10 cellular contexts compared by ENCODE assay signal in genomic region chr10:89350911-89351315, GRCh38. TPM values are rescaled to one million over a fixed set of nuclear protein-coding genes. Genes with fewer than 3 reads are reported as not detected.
DNase-seq lines count a peak whose midpoint lies in the region; ATAC-seq and TF ChIP-seq lines count a peak whose summit lies in the region.
"Not testable (repeated sequence)": the region's sequence is repeated elsewhere in the genome, so short reads cannot be mapped to it uniquely, and the experiment has no call there.
"Had no signal": no experiment of that assay in that cellular context is flagged by ENCODE, and none has a peak within 500 bp of the region (broad histone marks: within the 10 kb centered on the region; RNA-seq: fewer than 3 reads in every experiment).

No MANE protein-coding gene starts in this region.

- TF ChIP-seq CTCF in CD14-positive monocyte (IDR thresholded peaks at IDR 0.05); esophagus squamous epithelium (IDR thresholded peaks at IDR 0.05): not testable (repeated sequence)

- H3K27ac Mint-ChIP-seq in CD14-positive monocyte: peak overlapping the region in 6 of 7 donors; percentile 13 to 77 (median 62)
- H3K27ac Mint-ChIP-seq in memory B cell: not testable (repeated sequence)

- H3K36me3 Mint-ChIP-seq in CD14-positive monocyte; activated T-cell treated with anti-CD3 and anti-CD28 coated beads, Interleukin-2, amount 50 U/mL, for 4 hours (ENCODE audit: insufficient read depth); memory B cell: not testable (repeated sequence)

- not testable (repeated sequence) for TF ChIP-seq EP300 in Ishikawa (IDR thresholded peaks at IDR 0.05; ENCODE audit: borderline replicate concordance)

- ATAC-seq in GM19397 (IDR thresholded peaks at IDR 0.05; ENCODE audit: unreplicated experiment): peak; percentile 40
- peak; percentile 29 for ATAC-seq in HG02798 (IDR thresholded peaks at IDR 0.05; ENCODE audit: poor library complexity, unreplicated experiment)
- ATAC-seq in activated T-cell treated with anti-CD3 and anti-CD28 coated beads, Interleukin-2, amount 50 U/mL, for 4 hours: peak; percentile 29 to 42
- peak; percentile 47 for ATAC-seq in memory B cell (ENCODE audit: low read depth)

- not testable (repeated sequence) for TF ChIP-seq RAD21 in Ishikawa (IDR thresholded peaks at IDR 0.05; ENCODE audit: low read depth)

- H3K36me3 ChIP-seq in esophagus squamous epithelium: not testable (repeated sequence)

- H3K9me3 Mint-ChIP-seq in CD14-positive monocyte; activated T-cell treated with anti-CD3 and anti-CD28 coated beads, Interleukin-2, amount 50 U/mL, for 4 hours; memory B cell: not testable (repeated sequence)

- H3K9me3 ChIP-seq in esophagus squamous epithelium: not testable (repeated sequence)

- H3K4me1 Mint-ChIP-seq in CD14-positive monocyte (peaks cover 62% of the 10 kb centered on the region), memory B cell (peaks cover 23% of the 10 kb centered on the region)
- H3K4me1 Mint-ChIP-seq in activated T-cell treated with anti-CD3 and anti-CD28 coated beads, Interleukin-2, amount 50 U/mL, for 4 hours (ENCODE audit: low read depth): peaks cover 35% of the 10 kb centered on the region

- peaks cover 12 to 50% (median 39%) of the 10 kb centered on the region in 3 donors for H3K4me1 ChIP-seq in esophagus squamous epithelium

- not testable (repeated sequence) for H3K27me3 Mint-ChIP-seq in CD14-positive monocyte (ENCODE audit: low read depth in 3 of 3); activated T-cell treated with anti-CD3 and anti-CD28 coated beads, Interleukin-2, amount 50 U/mL, for 4 hours (ENCODE audit: low read depth); memory B cell

- peak overlapping the region; percentile 24 to 63 for H3K4me3 Mint-ChIP-seq in CD14-positive monocyte
- not testable (repeated sequence) for H3K4me3 Mint-ChIP-seq in activated T-cell treated with anti-CD3 and anti-CD28 coated beads, Interleukin-2, amount 50 U/mL, for 4 hours
- peak overlapping the region; percentile 60 for H3K4me3 Mint-ChIP-seq in memory B cell

- TF ChIP-seq POLR2A in esophagus squamous epithelium (IDR thresholded peaks at IDR 0.05): not testable (repeated sequence)

- H3K27ac ChIP-seq in esophagus squamous epithelium (peak overlapping the region; percentile 20 to 83 (median 82)), skin epidermis (peak overlapping the region in 19 of 21 experiments; percentile 26 to 82 (median 68))

- not testable (repeated sequence) for H3K27me3 ChIP-seq in esophagus squamous epithelium

- WGBS in esophagus squamous epithelium, 2 donors: 12 to 16% methylated on average over 6 of the region's 6 CpGs

- intact Hi-C loops in CD14-positive monocyte (cut with micrococcal nuclease); esophagus squamous epithelium (cut with DNase I): not testable (repeated sequence)

- not testable (repeated sequence) for DNase-seq in CD14-positive monocyte (ENCODE audit: low spot score); activated T-cell treated with anti-CD3 and anti-CD28 coated beads, Interleukin-2, amount 50 U/mL, for 4 hours; esophagus squamous epithelium (lab: John Stamatoyannopoulos, UW); memory B cell (ENCODE audit: low spot score in 2 of 2)

- peak overlapping the region in 1 of 4 donors; percentile 2 for H3K4me3 ChIP-seq in esophagus squamous epithelium
- not testable (repeated sequence) for H3K4me3 ChIP-seq in skin epidermis

TF ChIP-seq in Ishikawa, 13 proteins besides CTCF, POLR2A, EP300 and RAD21:
- TF ChIP-seq MAX (IDR thresholded peaks at IDR 0.05): 0 out of 2 replicates have a peak, but pooled peaks have one; percentile 17
TF ChIP-seq in Ishikawa: peak in this region for 1; not testable (repeated sequence) for 12.

RNA-seq across cellular contexts. Expression of gene IFIT3, which starts 23.1 kb away (rescaled TPM):
- 10 to 100 TPM; 26.4 to 38.0 TPM for polyA plus RNA-seq in CD14-positive monocyte
- 1 to 10 TPM; 2.1 to 3.9 (median 3.4) TPM for total RNA-seq in activated T-cell treated with anti-CD3 and anti-CD28 coated beads, Interleukin-2, amount 50 U/mL, for 4 hours
- 10 to 100 TPM in 1 of 4 donors, 1 to 10 TPM in 3; 1.0 to 14.6 (median 4.2) TPM for total RNA-seq in esophagus squamous epithelium

RNA-seq across cellular contexts. Expression of gene IFIT1B, which starts 26.9 kb away (rescaled TPM):
- polyA plus RNA-seq in CD14-positive monocyte: not detected
- total RNA-seq in activated T-cell treated with anti-CD3 and anti-CD28 coated beads, Interleukin-2, amount 50 U/mL, for 4 hours: not detected
- total RNA-seq in esophagus squamous epithelium: not detected
- total RNA-seq: pulmonary artery endothelial cell, T-cell had no signal

RNA-seq across cellular contexts. Expression of gene IFIT1, which starts 41.5 kb away (rescaled TPM):
- polyA plus RNA-seq in CD14-positive monocyte: 10 to 100 TPM; 12.1 to 17.1 TPM
- under 1 TPM; 0.13 to 0.41 (median 0.28) TPM for total RNA-seq in activated T-cell treated with anti-CD3 and anti-CD28 coated beads, Interleukin-2, amount 50 U/mL, for 4 hours
- 10 to 100 TPM in 1 of 4 donors, 1 to 10 TPM in 2, under 1 TPM in 1; 0.61 to 12.3 (median 2.6) TPM for total RNA-seq in esophagus squamous epithelium

RNA-seq across cellular contexts. Expression of gene IFIT2, which starts 49.1 kb away (rescaled TPM):
- polyA plus RNA-seq in CD14-positive monocyte: 10 to 100 TPM; 15.5 to 25.2 TPM
- 1 to 10 TPM in 2 of 3 donors, under 1 TPM in 1; 0.87 to 1.7 (median 1.5) TPM for total RNA-seq in activated T-cell treated with anti-CD3 and anti-CD28 coated beads, Interleukin-2, amount 50 U/mL, for 4 hours
- total RNA-seq in esophagus squamous epithelium: 1 to 10 TPM in 2 of 4 donors, under 1 TPM in 2; 0.26 to 3.0 (median 1.5) TPM
